Comparison of ENCODE assay signal across 13 cellular contexts in the genomic region with DNA sequence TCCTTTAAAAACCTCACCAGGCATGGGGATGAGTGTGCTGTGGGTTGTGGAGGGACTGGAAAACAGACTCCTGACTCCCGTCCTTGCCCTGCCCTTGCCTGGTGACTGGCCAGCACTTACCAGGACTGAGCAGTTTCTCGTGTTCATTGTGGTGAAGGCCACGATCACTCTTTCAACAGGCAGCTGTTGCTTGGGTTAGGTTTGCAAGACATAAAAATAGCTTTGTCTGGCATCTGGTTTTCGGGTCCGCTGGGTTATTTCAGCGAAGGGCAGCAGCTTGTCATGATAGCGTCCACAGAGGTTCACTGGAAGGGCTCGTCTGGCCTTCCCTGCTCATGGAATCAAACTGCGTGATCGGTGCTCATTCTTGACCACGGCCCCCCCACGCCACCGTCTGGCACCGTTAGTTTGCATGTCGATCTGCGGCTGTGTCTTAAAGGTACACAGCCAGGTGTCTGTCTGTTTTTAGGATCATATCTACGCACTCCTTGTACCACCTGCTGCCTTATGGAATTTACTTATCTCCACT. TPM values are rescaled to one million over a fixed set of nuclear protein-coding genes. Genes with fewer than 3 reads are reported as not detected.
DNase-seq lines count a peak whose midpoint lies in the region; ATAC-seq and TF ChIP-seq lines count a peak whose summit lies in the region.
"Had no signal": no experiment of that assay in that cellular context is flagged by ENCODE, and none has a peak within 500 bp of the region (broad histone marks: within the 10 kb centered on the region; RNA-seq: fewer than 3 reads in every experiment).

No MANE protein-coding gene starts in this region.

- H3K36me3 Mint-ChIP-seq in activated T-cell treated with anti-CD3 and anti-CD28 coated beads, Interleukin-2, amount 50 U/mL, for 4 hours (ENCODE audit: insufficient read depth) = no peaks in the 10 kb centered on the region
- H3K36me3 Mint-ChIP-seq: activated naive CD4-positive, alpha-beta T cell treated with anti-CD3 and anti-CD28 coated beads, Interleukin-2, amount 10 ng/mL, durations not matched to agents 7 days and 5 days had no signal

- H3K4me1 Mint-ChIP-seq in activated T-cell treated with anti-CD3 and anti-CD28 coated beads, Interleukin-2, amount 50 U/mL, for 4 hours (ENCODE audit: low read depth) = no peaks in the 10 kb centered on the region
- H3K4me1 Mint-ChIP-seq: activated naive CD4-positive, alpha-beta T cell treated with anti-CD3 and anti-CD28 coated beads, Interleukin-2, amount 10 ng/mL, durations not matched to agents 7 days and 5 days; central memory CD8-positive, alpha-beta T cell had no signal

- in situ Hi-C loops in transverse colon (cut with MboI; ENCODE audit: low pct_ligation_motif_present in 1 of 4, low pct_unique_long_range_greater_than_20kb in 1 of 4, low sequenced_read_pairs in 3 of 4) = no loop called here

- no peaks in the 10 kb centered on the region for H3K9me3 ChIP-seq in muscle layer of duodenum (ENCODE audit: control insufficient read depth in 1 of 2, low read length in 2 of 2)
- no peaks in the 10 kb centered on the region for H3K9me3 ChIP-seq in transverse colon

- H3K4me1 ChIP-seq in muscle layer of duodenum (ENCODE audit: control insufficient read depth in 1 of 2, insufficient read depth in 2 of 2, low read length in 2 of 2) (peaks cover 0 to 14% of the 10 kb centered on the region in 2 donors), transverse colon (peaks cover 0 to 1% (median 0%) of the 10 kb centered on the region in 4 donors)

- H3K27me3 Mint-ChIP-seq in activated T-cell treated with anti-CD3 and anti-CD28 coated beads, Interleukin-2, amount 50 U/mL, for 4 hours (ENCODE audit: low read depth) = no peaks in the 10 kb centered on the region
- H3K27me3 Mint-ChIP-seq: central memory CD8-positive, alpha-beta T cell had no signal

- ATAC-seq in Right ventricle myocardium inferior = peak; percentile 49
- no peak for ATAC-seq in activated T-cell treated with anti-CD3 and anti-CD28 coated beads, Interleukin-2, amount 50 U/mL, for 4 hours
- no peak for ATAC-seq in GM18861 (IDR thresholded peaks at IDR 0.05; ENCODE audit: unreplicated experiment)

- no peak for TF ChIP-seq POLR2A in transverse colon (IDR thresholded peaks at IDR 0.05)

- TF ChIP-seq EP300 in transverse colon (IDR thresholded peaks at IDR 0.05; ENCODE audit: low read depth) = no peak

- H3K4me3 ChIP-seq in muscle layer of duodenum (ENCODE audit: low read depth in 1 of 2, low read length in 2 of 2) (peak overlapping the region; percentile 5 to 35), transverse colon (no peak overlapping the region)

- WGBS in transverse colon (ENCODE audit: low coverage in 1 of 2), 2 donors = 53 to 78% methylated on average over 3 to 17 of the region's 17 CpGs

- peaks cover 4% of the 10 kb centered on the region for H3K9me3 Mint-ChIP-seq in activated T-cell treated with anti-CD3 and anti-CD28 coated beads, Interleukin-2, amount 50 U/mL, for 4 hours
- H3K9me3 Mint-ChIP-seq: activated naive CD4-positive, alpha-beta T cell treated with anti-CD3 and anti-CD28 coated beads, Interleukin-2, amount 10 ng/mL, durations not matched to agents 7 days and 5 days; central memory CD8-positive, alpha-beta T cell had no signal

- DNase-seq in Right ventricle myocardium inferior (ENCODE audit: missing footprints) (no peak), cardiac septum (ENCODE audit: low spot score) (no peak), fibroblast of gingiva (ENCODE audit: low read depth) (peak; percentile 31), transverse colon (peak; percentile 44), DMS153 (lab: John Stamatoyannopoulos, UW) (no peak)
- no peak for DNase-seq in activated T-cell treated with anti-CD3 and anti-CD28 coated beads, Interleukin-2, amount 50 U/mL, for 4 hours
- DNase-seq: activated naive CD4-positive, alpha-beta T cell treated with anti-CD3 and anti-CD28 coated beads, Interleukin-2, amount 10 ng/mL, durations not matched to agents 7 days and 5 days; NCI-H1694; NCI-H748 treated with DMSO at 0.1 percent for 48 hours had no signal

- H3K27me3 ChIP-seq in muscle layer of duodenum (ENCODE audit: low read depth, low read length) = no peaks in the 10 kb centered on the region
- H3K27me3 ChIP-seq in transverse colon = no peaks in the 10 kb centered on the region

- intact Hi-C loops in Right ventricle myocardium inferior (cut with DNase I) = loop anchor here (2.0 kb wide), 1 partner anchor 15 kb away; the partner anchor contains the start of gene ACACB
- intact Hi-C loops in cardiac septum (cut with DNase I) = no loop called here
- intact Hi-C loops in transverse colon (cut with DNase I; ENCODE audit: low total_unique reads) = loop anchor here (1.0 kb wide), 1 partner anchor 32 kb away; no protein-coding TSS in a partner anchor

- no peak overlapping the region for H3K4me3 Mint-ChIP-seq in activated T-cell treated with anti-CD3 and anti-CD28 coated beads, Interleukin-2, amount 50 U/mL, for 4 hours
- H3K4me3 Mint-ChIP-seq: activated naive CD4-positive, alpha-beta T cell treated with anti-CD3 and anti-CD28 coated beads, Interleukin-2, amount 10 ng/mL, durations not matched to agents 7 days and 5 days; central memory CD8-positive, alpha-beta T cell had no signal

- H3K27ac ChIP-seq in muscle layer of duodenum (ENCODE audit: low read length) = peak overlapping the region; percentile 3
- H3K27ac ChIP-seq in transverse colon = peak overlapping the region; percentile 7 to 79 (median 57)
- H3K27ac ChIP-seq: WERI-Rb-1 had no signal

- no peaks in the 10 kb centered on the region for H3K36me3 ChIP-seq in muscle layer of duodenum (ENCODE audit: control insufficient read depth in 1 of 2, insufficient read depth in 2 of 2, low read length in 2 of 2)
- H3K36me3 ChIP-seq in transverse colon = peaks cover 0 to 3% (median 0%) of the 10 kb centered on the region in 4 donors
- H3K36me3 ChIP-seq: WERI-Rb-1 had no signal

- no peak for TF ChIP-seq CTCF in transverse colon (IDR thresholded peaks at IDR 0.05)

RNA-seq across cellular contexts. Expression of gene ACACB, which starts 15.2 kb away (rescaled TPM):
- total RNA-seq in Right ventricle myocardium inferior (150 TPM), cardiac septum (64.5 TPM), transverse colon (100 to 1,000 TPM in 2 of 4 donors, 10 to 100 TPM in 2; 69.5 to 132 (median 93.6) TPM)
- 1 to 10 TPM; 1.6 to 4.5 (median 3.8) TPM for total RNA-seq in activated T-cell treated with anti-CD3 and anti-CD28 coated beads, Interleukin-2, amount 50 U/mL, for 4 hours

RNA-seq across cellular contexts. Expression of gene UNG, which starts 34.2 kb away (rescaled TPM):
- total RNA-seq in Right ventricle myocardium inferior (26.9 TPM), cardiac septum (25.5 TPM), transverse colon (10 to 100 TPM in 3 of 4 donors, 1 to 10 TPM in 1; 6.7 to 29.4 (median 20.9) TPM)
- total RNA-seq in activated T-cell treated with anti-CD3 and anti-CD28 coated beads, Interleukin-2, amount 50 U/mL, for 4 hours = 100 to 1,000 TPM in 2 of 3 donors, 10 to 100 TPM in 1; 91.9 to 134 (median 117) TPM

RNA-seq across cellular contexts. Expression of gene ALKBH2, which starts 38.3 kb away (rescaled TPM):
- 7.7 TPM for total RNA-seq in Right ventricle myocardium inferior
- total RNA-seq in cardiac septum = 9.7 TPM
- total RNA-seq in transverse colon = 10 to 100 TPM in 1 of 4 donors, 1 to 10 TPM in 2, not detected in 1; 3.4 to 11.1 (median 7.1) TPM
- 10 to 100 TPM; 59.8 to 73.2 (median 71.4) TPM for total RNA-seq in activated T-cell treated with anti-CD3 and anti-CD28 coated beads, Interleukin-2, amount 50 U/mL, for 4 hours

Comparison
In these comparisons a context has a peak if more than half of its experiments do, and no peak if none do; other contexts are left out.
1. DNase-seq: peak in fibroblast of gingiva (single experiment) and transverse colon (single experiment); none in Right ventricle myocardium inferior (single experiment), cardiac septum (single experiment), activated T-cell treated with anti-CD3 and anti-CD28 coated beads, Interleukin-2, amount 50 U/mL, for 4 hours (single experiment) and DMS153 (single experiment).
2. H3K4me3 ChIP-seq: peak in muscle layer of duodenum (2 of 2); none in transverse colon (0 of 4).
3. RNA of gene ACACB, which starts 15.2 kb away (total RNA-seq): 150 TPM in Right ventricle myocardium inferior (single experiment), 69.5 to 132 TPM in transverse colon and 64.5 TPM in cardiac septum (single experiment); 1.6 to 4.5 TPM in activated T-cell treated with anti-CD3 and anti-CD28 coated beads, Interleukin-2, amount 50 U/mL, for 4 hours; every median in the first group is over 10 times any median in the second.